In genomic region chr6:40720375-40720748, GRCh38 we compare ENCODE assay signal across 18 cellular contexts.
DNase-seq lines count a peak whose midpoint lies in the region; ATAC-seq, FAIRE-seq and TF ChIP-seq lines count a peak whose summit lies in the region.
"Had no signal": no experiment of that assay in that cellular context is flagged by ENCODE, and none has a peak within 500 bp of the region (broad histone marks: within the 10 kb centered on the region; RNA-seq: fewer than 3 reads in every experiment).

No MANE protein-coding gene starts in this region.

- H3K27me3 ChIP-seq in lower lobe of right lung (ENCODE audit: low read depth) (no peaks in the 10 kb centered on the region), thyroid gland (no peaks in the 10 kb centered on the region)

- ATAC-seq in activated naive CD4-positive, alpha-beta T cell treated with anti-CD3 and anti-CD28 coated beads, Interleukin-2, amount 50 U/mL, for 72 hours: no peak
- ATAC-seq in lower lobe of right lung: no peak
- ATAC-seq in GM18498 (IDR thresholded peaks at IDR 0.05; ENCODE audit: unreplicated experiment): no peak
- ATAC-seq: A549 had no signal

- no peak for TF ChIP-seq CTCF in lower lobe of right lung (IDR thresholded peaks at IDR 0.05)
- no peak for TF ChIP-seq CTCF in thyroid gland (IDR thresholded peaks at IDR 0.05)

- no peak for TF ChIP-seq POLR2A in thyroid gland (IDR thresholded peaks at IDR 0.05)

- no peaks in the 10 kb centered on the region for H3K36me3 Mint-ChIP-seq in activated naive CD4-positive, alpha-beta T cell treated with anti-CD3 and anti-CD28 coated beads, Interleukin-2, amount 50 U/mL, for 24 hours
- no peaks in the 10 kb centered on the region for H3K36me3 Mint-ChIP-seq in activated naive CD4-positive, alpha-beta T cell treated with anti-CD3 and anti-CD28 coated beads, Interleukin-2, amount 50 U/mL, for 72 hours

- H3K27ac ChIP-seq in angular gyrus (ENCODE audit: low read depth, low read length) (peak overlapping the region; percentile 41), lower lobe of right lung (peak overlapping the region; percentile 3), urinary bladder (ENCODE audit: low read depth) (peak overlapping the region; percentile 46), thyroid gland (no peak overlapping the region)
- H3K27ac ChIP-seq: A549, parathyroid adenoma had no signal

- no peak for FAIRE-seq in RCC 7860 (lab: Jason Lieb, UNC)
- FAIRE-seq: A549, G401.6, small intestine had no signal

- H3K4me1 ChIP-seq in lower lobe of right lung (peaks cover 16% of the 10 kb centered on the region), urinary bladder (ENCODE audit: insufficient read depth) (no peaks in the 10 kb centered on the region), thyroid gland (peaks cover 0 to 5% of the 10 kb centered on the region in 2 donors)
- H3K4me1 ChIP-seq: parathyroid adenoma had no signal

- no peaks in the 10 kb centered on the region for H3K27me3 Mint-ChIP-seq in activated naive CD4-positive, alpha-beta T cell treated with anti-CD3 and anti-CD28 coated beads, Interleukin-2, amount 50 U/mL, for 24 hours

- 49% methylated on average over 2 of the region's 2 CpGs for WGBS in urinary bladder
- 53 to 66% methylated on average over 2 of the region's 2 CpGs for WGBS in thyroid gland, 2 donors

- no peak for DNase-seq in activated naive CD4-positive, alpha-beta T cell treated with anti-CD3 and anti-CD28 coated beads, Interleukin-2, amount 50 U/mL, for 72 hours (ENCODE audit: low spot score in 2 of 2)
- no peak for DNase-seq in lower lobe of right lung
- DNase-seq in thyroid gland: no peak
- DNase-seq in RCC 7860 (ENCODE audit: low spot score): no peak
- DNase-seq: activated T-cell treated with anti-CD3 and anti-CD28 coated beads for 4 hours; cerebellar nuclear complex; NCI-H187; stimulated activated naive CD8-positive, alpha-beta T cell treated with anti-CD3 and anti-CD28 coated beads, Interleukin-15, Interleukin-2, amounts not matched to agents 100 U/mL and 50 U/mL, for 24 hours; T-helper 2 cell had no signal

- H3K36me3 ChIP-seq in lower lobe of right lung (no peaks in the 10 kb centered on the region), urinary bladder (ENCODE audit: insufficient read depth) (no peaks in the 10 kb centered on the region), thyroid gland (no peaks in the 10 kb centered on the region)

- H3K9me3 ChIP-seq in lower lobe of right lung (no peaks in the 10 kb centered on the region), thyroid gland (no peaks in the 10 kb centered on the region)
- H3K9me3 ChIP-seq: A549, mucosa of descending colon had no signal

- no peaks in the 10 kb centered on the region for H3K9me3 Mint-ChIP-seq in activated naive CD4-positive, alpha-beta T cell treated with anti-CD3 and anti-CD28 coated beads, Interleukin-2, amount 50 U/mL, for 24 hours
- H3K9me3 Mint-ChIP-seq in activated naive CD4-positive, alpha-beta T cell treated with anti-CD3 and anti-CD28 coated beads, Interleukin-2, amount 50 U/mL, for 72 hours: no peaks in the 10 kb centered on the region

- peak overlapping the region; percentile 32 for H3K27ac Mint-ChIP-seq in activated naive CD4-positive, alpha-beta T cell treated with anti-CD3 and anti-CD28 coated beads, Interleukin-2, amount 50 U/mL, for 24 hours
- H3K27ac Mint-ChIP-seq in activated naive CD4-positive, alpha-beta T cell treated with anti-CD3 and anti-CD28 coated beads, Interleukin-2, amount 50 U/mL, for 72 hours: peak overlapping the region in 1 of 2 donors; percentile 75

- intact Hi-C loops in lower lobe of right lung (cut with DNase I) (no loop called here), thyroid gland (cut with DNase I) (no loop called here)

- H3K4me3 ChIP-seq in lower lobe of right lung (no peak overlapping the region), urinary bladder (ENCODE audit: low read depth, low read length) (no peak overlapping the region), thyroid gland (replicated peaks in 1 of 3) (no peak overlapping the region)
- H3K4me3 ChIP-seq: A549, mucosa of descending colon had no signal

- H3K4me3 Mint-ChIP-seq in activated naive CD4-positive, alpha-beta T cell treated with anti-CD3 and anti-CD28 coated beads, Interleukin-2, amount 50 U/mL, for 24 hours: no peak overlapping the region

- peaks cover 18% of the 10 kb centered on the region for H3K4me1 Mint-ChIP-seq in activated naive CD4-positive, alpha-beta T cell treated with anti-CD3 and anti-CD28 coated beads, Interleukin-2, amount 50 U/mL, for 24 hours

Comparison
In these comparisons a context has a peak if more than half of its experiments do, and no peak if none do; other contexts are left out.
1. H3K27ac ChIP-seq: peak in angular gyrus (single experiment), lower lobe of right lung (single experiment) and urinary bladder (single experiment); none in thyroid gland (0 of 3).